Comparison of ENCODE assay signal across 12 cellular contexts in genomic region chr2:42172020-42172419, GRCh38. TPM values are rescaled to one million over a fixed set of nuclear protein-coding genes. Genes with fewer than 3 reads are reported as not detected.
DNase-seq lines count a peak whose midpoint lies in the region; ATAC-seq and TF ChIP-seq lines count a peak whose summit lies in the region.
"Had no signal": no experiment of that assay in that cellular context is flagged by ENCODE, and none has a peak within 500 bp of the region (broad histone marks: within the 10 kb centered on the region; RNA-seq: fewer than 3 reads in every experiment).

No MANE protein-coding gene starts in this region.

- peaks cover 8% of the 10 kb centered on the region for H3K36me3 Mint-ChIP-seq in T-helper 1 cell treated with Interleukin-12 subunit alpha and Interleukin-12 subunit beta and Interleukin-4 antibody, amounts not matched to agents 30 μg/mL and 1 μg/mL, for 36 hours (ENCODE audit: low read depth)

- H3K4me3 Mint-ChIP-seq in T-helper 1 cell treated with Interleukin-12 subunit alpha and Interleukin-12 subunit beta and Interleukin-4 antibody, amounts not matched to agents 30 μg/mL and 1 μg/mL, for 36 hours: no peak overlapping the region

- no peak for TF ChIP-seq CTCF in WI38 (IDR thresholded peaks at IDR 0.05; ENCODE audit: low read depth, low read length)
- TF ChIP-seq CTCF in liver (IDR thresholded peaks at IDR 0.05; ENCODE audit: low read depth, low read length, missing input control): no peak
- TF ChIP-seq CTCF in transverse colon (IDR thresholded peaks at IDR 0.05): no peak

- peak overlapping the region; percentile 24 to 94 for H3K9ac ChIP-seq in liver (ENCODE audit: low read depth in 1 of 2, low read length in 2 of 2)

- H3K27ac Mint-ChIP-seq in T-helper 1 cell treated with Interleukin-12 subunit alpha and Interleukin-12 subunit beta and Interleukin-4 antibody, amounts not matched to agents 30 μg/mL and 1 μg/mL, for 36 hours: peak overlapping the region; percentile 41

- TF ChIP-seq EP300 in transverse colon (IDR thresholded peaks at IDR 0.05; ENCODE audit: low read depth): no peak

- H3K9me3 Mint-ChIP-seq in T-helper 1 cell treated with Interleukin-12 subunit alpha and Interleukin-12 subunit beta and Interleukin-4 antibody, amounts not matched to agents 30 μg/mL and 1 μg/mL, for 36 hours: no peaks in the 10 kb centered on the region

- WGBS in liver: 4% methylated on average over 1 of the region's 1 CpG
- WGBS in transverse colon (ENCODE audit: low coverage in 1 of 2), 2 donors: 10 to 11% methylated on average over 1 of the region's 1 CpG

- no peaks in the 10 kb centered on the region for H3K27me3 ChIP-seq in liver (ENCODE audit: control insufficient read depth in 4 of 4, insufficient read depth in 4 of 4, low read length in 3 of 4)
- no peaks in the 10 kb centered on the region for H3K27me3 ChIP-seq in transverse colon

- H3K9me3 ChIP-seq in liver (ENCODE audit: control insufficient read depth in 4 of 4, low read length in 3 of 4) (no peaks in the 10 kb centered on the region), transverse colon (no peaks in the 10 kb centered on the region)

- intact Hi-C loops in transverse colon (cut with DNase I; ENCODE audit: low total_unique reads): no loop called here

- H3K36me3 ChIP-seq in liver (ENCODE audit: control insufficient read depth in 4 of 4, insufficient read depth in 3 of 4, low read depth in 1 of 4, low read length in 3 of 4): no peaks in the 10 kb centered on the region
- no peaks in the 10 kb centered on the region for H3K36me3 ChIP-seq in transverse colon

- in situ Hi-C loops in transverse colon (cut with MboI; ENCODE audit: low pct_ligation_motif_present in 1 of 4, low pct_unique_long_range_greater_than_20kb in 1 of 4, low sequenced_read_pairs in 3 of 4): no loop called here

- no peak for DNase-seq in T-helper 1 cell
- no peak for DNase-seq in transverse colon
- no peak for DNase-seq in KG1 (lab: John Stamatoyannopoulos, UW)
- DNase-seq in T1000 (lab: John Stamatoyannopoulos, UW): no peak
- DNase-seq: 8988T, GDM1, NCI-H526 treated with DMSO at 0.1 percent for 48 hours had no signal

- no peak for ATAC-seq in GM19395 (IDR thresholded peaks at IDR 0.05; ENCODE audit: unreplicated experiment)

- H3K4me1 ChIP-seq in liver (ENCODE audit: control insufficient read depth in 4 of 4, insufficient read depth in 4 of 4, low read length in 3 of 4) (peaks cover 10 to 31% (median 14%) of the 10 kb centered on the region in 4 donors), transverse colon (peaks cover 0 to 46% (median 35%) of the 10 kb centered on the region in 4 donors)

- H3K4me1 Mint-ChIP-seq in T-helper 1 cell treated with Interleukin-12 subunit alpha and Interleukin-12 subunit beta and Interleukin-4 antibody, amounts not matched to agents 30 μg/mL and 1 μg/mL, for 36 hours (ENCODE audit: low read depth): peaks cover 26% of the 10 kb centered on the region

- no peaks in the 10 kb centered on the region for H3K27me3 Mint-ChIP-seq in T-helper 1 cell treated with Interleukin-12 subunit alpha and Interleukin-12 subunit beta and Interleukin-4 antibody, amounts not matched to agents 30 μg/mL and 1 μg/mL, for 36 hours (ENCODE audit: low read depth)

- H3K4me3 ChIP-seq in WI38 (ENCODE audit: low read depth, low read length) (peak overlapping the region; percentile 78), liver (ENCODE audit: low read depth in 1 of 3, low read length in 3 of 3) (peak overlapping the region in 2 of 3 donors; percentile 16 to 98), transverse colon (peak overlapping the region in 3 of 4 donors; percentile 75 to 97 (median 92))
- H3K4me3 ChIP-seq: lung had no signal

- no peak for TF ChIP-seq RAD21 in liver (IDR thresholded peaks at IDR 0.05)

- no peak for TF ChIP-seq POLR2A in transverse colon (IDR thresholded peaks at IDR 0.05)

- H3K27ac ChIP-seq in liver (ENCODE audit: low read depth in 1 of 2, low read length in 2 of 2) (peak overlapping the region; percentile 94 to 97), transverse colon (peak overlapping the region; percentile 93 to 95 (median 93))

TF ChIP-seq in liver, 16 proteins besides CTCF, POLR2A, EP300 and RAD21:
- TF ChIP-seq HNF4A (conservative IDR thresholded peaks at IDR 0.05): no peak
- no peak for TF ChIP-seq FOXA2 (IDR thresholded peaks at IDR 0.05)
- no peak for TF ChIP-seq EGR1 (IDR thresholded peaks at IDR 0.05; ENCODE audit: low read depth in 2 of 2)
- TF ChIP-seq YY1 (IDR thresholded peaks at IDR 0.05): no peak
- TF ChIP-seq TAF1 (conservative IDR thresholded peaks at IDR 0.05): no peak
- TF ChIP-seq JUND (IDR thresholded peaks at IDR 0.05): no peak
- TF ChIP-seq, protein P1, sequence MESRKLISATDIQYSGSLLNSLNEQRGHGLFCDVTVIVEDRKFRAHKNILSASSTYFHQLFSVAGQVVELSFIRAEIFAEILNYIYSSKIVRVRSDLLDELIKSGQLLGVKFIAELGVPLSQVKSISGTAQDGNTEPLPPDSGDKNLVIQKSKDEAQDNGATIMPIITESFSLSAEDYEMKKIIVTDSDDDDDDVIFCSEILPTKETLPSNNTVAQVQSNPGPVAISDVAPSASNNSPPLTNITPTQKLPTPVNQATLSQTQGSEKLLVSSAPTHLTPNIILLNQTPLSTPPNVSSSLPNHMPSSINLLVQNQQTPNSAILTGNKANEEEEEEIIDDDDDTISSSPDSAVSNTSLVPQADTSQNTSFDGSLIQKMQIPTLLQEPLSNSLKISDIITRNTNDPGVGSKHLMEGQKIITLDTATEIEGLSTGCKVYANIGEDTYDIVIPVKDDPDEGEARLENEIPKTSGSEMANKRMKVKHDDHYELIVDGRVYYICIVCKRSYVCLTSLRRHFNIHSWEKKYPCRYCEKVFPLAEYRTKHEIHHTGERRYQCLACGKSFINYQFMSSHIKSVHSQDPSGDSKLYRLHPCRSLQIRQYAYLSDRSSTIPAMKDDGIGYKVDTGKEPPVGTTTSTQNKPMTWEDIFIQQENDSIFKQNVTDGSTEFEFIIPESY (IDR thresholded peaks at IDR 0.05): no peak
- TF ChIP-seq HNF4G (IDR thresholded peaks at IDR 0.05): no peak
- TF ChIP-seq REST (IDR thresholded peaks at IDR 0.05): no peak
- TF ChIP-seq, protein P2, sequence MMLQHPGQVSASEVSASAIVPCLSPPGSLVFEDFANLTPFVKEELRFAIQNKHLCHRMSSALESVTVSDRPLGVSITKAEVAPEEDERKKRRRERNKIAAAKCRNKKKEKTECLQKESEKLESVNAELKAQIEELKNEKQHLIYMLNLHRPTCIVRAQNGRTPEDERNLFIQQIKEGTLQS (IDR thresholded peaks at IDR 0.05): no peak
- TF ChIP-seq FOXA1 (IDR thresholded peaks at IDR 0.05): no peak
- TF ChIP-seq SP1 (IDR thresholded peaks at IDR 0.05): no peak

RNA-seq across cellular contexts. Expression of gene EML4, which starts 2.9 kb away (rescaled TPM):
- total RNA-seq in liver: 10 to 100 TPM; 34.5 to 49.6 TPM
- 10 to 100 TPM; 12.8 to 35.1 TPM for polyA plus RNA-seq in liver
- 10 to 100 TPM; 49.7 to 91.5 (median 67.5) TPM for total RNA-seq in transverse colon
